ENCODE assay signal across 15 cellular contexts in genomic region chr18:59902993-59903610, GRCh38. TPM values are rescaled to one million over a fixed set of nuclear protein-coding genes. Genes with fewer than 3 reads are reported as not detected.
DNase-seq lines count a peak whose midpoint lies in the region; ATAC-seq and TF ChIP-seq lines count a peak whose summit lies in the region.
"Had no signal": no experiment of that assay in that cellular context is flagged by ENCODE, and none has a peak within 500 bp of the region (broad histone marks: within the 10 kb centered on the region; RNA-seq: fewer than 3 reads in every experiment).

No MANE protein-coding gene starts in this region.

- peaks cover 16% of the 10 kb centered on the region for H3K36me3 Mint-ChIP-seq in CD4-positive, alpha-beta T cell (ENCODE audit: low read depth)
- H3K36me3 Mint-ChIP-seq in activated CD4-positive, alpha-beta memory T cell treated with anti-CD3 and anti-CD28 coated beads for 36 hours = peaks cover 44% of the 10 kb centered on the region
- H3K36me3 Mint-ChIP-seq in immature natural killer cell = peaks cover 7 to 13% (median 12%) of the 10 kb centered on the region in 3 donors

- peak overlapping the region; percentile 50 for H3K4me3 Mint-ChIP-seq in CD4-positive, alpha-beta T cell
- H3K4me3 Mint-ChIP-seq in activated CD4-positive, alpha-beta memory T cell treated with anti-CD3 and anti-CD28 coated beads for 36 hours = peak overlapping the region; percentile 96
- H3K4me3 Mint-ChIP-seq in immature natural killer cell = peak overlapping the region in 2 of 5 donors; percentile 98 to 100

- H3K9me3 ChIP-seq in CD4-positive, alpha-beta T cell (ENCODE audit: control insufficient read depth, low read length) = no peaks in the 10 kb centered on the region
- H3K9me3 ChIP-seq: heart left ventricle, SJSA1 had no signal

- H3K27me3 ChIP-seq in CD4-positive, alpha-beta T cell (ENCODE audit: control insufficient read depth, insufficient read depth, low read length) = no peaks in the 10 kb centered on the region
- H3K27me3 ChIP-seq: SJSA1 had no signal

- TF ChIP-seq CTCF in CD4-positive, alpha-beta T cell (IDR thresholded peaks at IDR 0.05) = no peak

- H3K9me3 Mint-ChIP-seq in CD4-positive, alpha-beta T cell = no peaks in the 10 kb centered on the region
- H3K9me3 Mint-ChIP-seq in activated CD4-positive, alpha-beta memory T cell treated with anti-CD3 and anti-CD28 coated beads for 36 hours = no peaks in the 10 kb centered on the region
- H3K9me3 Mint-ChIP-seq in immature natural killer cell = no peaks in the 10 kb centered on the region

- intact Hi-C loops in CD4-positive, alpha-beta T cell (cut with DNase I, micrococcal nuclease) = loop anchor here in 1 of 2 experiments (10.0 kb wide), 1 partner anchor 548 kb away; the partner anchor contains the start of gene LMAN1
- intact Hi-C loops in activated CD4-positive, alpha-beta memory T cell treated with anti-CD3 and anti-CD28 coated beads for 36 hours (cut with micrococcal nuclease) = loop anchor here (1.0 to 10.0 kb wide), 4 partner anchors 24 to 1361 kb away; partner anchors contain the start of gene MALT1

- POLR2A ChIA-PET in CD4-positive, alpha-beta T cell (lab: Charles Lee) = no interaction called here
- POLR2A ChIA-PET in activated CD4-positive, alpha-beta memory T cell treated with anti-CD3 and anti-CD28 coated beads for 36 hours (lab: Charles Lee) = interaction anchor here (2.4 to 6.2 kb wide), 4 partner anchors 19 to 51 kb away, joined by 10 to 93 read pairs (median 48); no protein-coding TSS in a partner anchor

- peak overlapping the region; percentile 23 for H3K27ac Mint-ChIP-seq in CD4-positive, alpha-beta T cell
- H3K27ac Mint-ChIP-seq in activated CD4-positive, alpha-beta memory T cell treated with anti-CD3 and anti-CD28 coated beads for 36 hours = peak overlapping the region; percentile 99
- peak overlapping the region; percentile 92 to 100 (median 98) for H3K27ac Mint-ChIP-seq in immature natural killer cell

- H3K27ac ChIP-seq in CD4-positive, alpha-beta T cell (ENCODE audit: low read depth, low read length) = no peak overlapping the region

- H3K4me1 Mint-ChIP-seq in CD4-positive, alpha-beta T cell (ENCODE audit: low read depth) = peaks cover 69% of the 10 kb centered on the region
- H3K4me1 Mint-ChIP-seq in activated CD4-positive, alpha-beta memory T cell treated with anti-CD3 and anti-CD28 coated beads for 36 hours (ENCODE audit: low read depth) = peaks cover 60% of the 10 kb centered on the region
- H3K4me1 Mint-ChIP-seq in immature natural killer cell = peaks cover 70 to 80% of the 10 kb centered on the region in 2 donors

- peak; percentile 41 for TF ChIP-seq POLR2A in GM18505 (IDR thresholded peaks at IDR 0.05; ENCODE audit: borderline replicate concordance, extremely low read depth, insufficient read depth, insufficient read length)

- CTCF ChIA-PET in CD4-positive, alpha-beta T cell (lab: Charles Lee) = interaction anchor here (0.6 kb wide), 1 partner anchor 50 kb away, joined by 3 read pairs; no protein-coding TSS in a partner anchor
- CTCF ChIA-PET in activated CD4-positive, alpha-beta memory T cell treated with anti-CD3 and anti-CD28 coated beads for 36 hours (lab: Charles Lee) = no interaction called here

- no peak for DNase-seq in CD4-positive, alpha-beta T cell
- no peak for DNase-seq in activated CD4-positive, alpha-beta memory T cell treated with anti-CD3 and anti-CD28 coated beads for 36 hours
- DNase-seq in immature natural killer cell (no peak), SIG-M5 (lab: John Stamatoyannopoulos, UW) (no peak), NCI-H1092 (lab: John Stamatoyannopoulos, UW) (no peak)
- DNase-seq: DMS79 treated with DMSO at 0.1 percent for 48 hours; heart left ventricle; mesendoderm; NCI-H1105 treated with DMSO at 0.1 percent for 48 hours; NCI-H526 treated with DMSO at 0.1 percent for 48 hours; stimulated activated CD4-positive, alpha-beta T cell treated with anti-CD3 and anti-CD28 coated beads, Interleukin-4, amount 100 ng/mL, for 1 hour had no signal

- no peaks in the 10 kb centered on the region for H3K27me3 Mint-ChIP-seq in CD4-positive, alpha-beta T cell
- no peaks in the 10 kb centered on the region for H3K27me3 Mint-ChIP-seq in activated CD4-positive, alpha-beta memory T cell treated with anti-CD3 and anti-CD28 coated beads for 36 hours
- H3K27me3 Mint-ChIP-seq in immature natural killer cell (ENCODE audit: low read depth in 3 of 3) = peaks cover 11 to 28% (median 19%) of the 10 kb centered on the region in 3 donors

- ATAC-seq in CD4-positive, alpha-beta T cell (ENCODE audit: poor library complexity) = no peak
- ATAC-seq in GM18505 (IDR thresholded peaks at IDR 0.05; ENCODE audit: unreplicated experiment) (no peak), HG03521 (IDR thresholded peaks at IDR 0.05; ENCODE audit: unreplicated experiment) (no peak), GM21381 (IDR thresholded peaks at IDR 0.05; ENCODE audit: unreplicated experiment) (no peak)
- ATAC-seq: heart left ventricle had no signal

RNA-seq across cellular contexts. Expression of gene PMAIP1, which starts 3.3 kb away (rescaled TPM):
- total RNA-seq in CD4-positive, alpha-beta T cell = 100 to 1,000 TPM; 100 to 101 TPM
- 100 to 1,000 TPM in 1 of 2 experiments, 10 to 100 TPM in 1; 97.6 to 104 TPM for total RNA-seq in activated CD4-positive, alpha-beta memory T cell treated with anti-CD3 and anti-CD28 coated beads for 36 hours
- 10 to 100 TPM; 34.6 to 77.8 (median 58.9) TPM for polyA plus RNA-seq in immature natural killer cell

Comparison
In these comparisons a context has a peak if more than half of its experiments do, and no peak if none do; other contexts are left out.
1. H3K27ac Mint-ChIP-seq: peak in every context shown above with its lines; median percentile 99 in activated CD4-positive, alpha-beta memory T cell treated with anti-CD3 and anti-CD28 coated beads for 36 hours; 98 in immature natural killer cell; 23 in CD4-positive, alpha-beta T cell.